ENCODE assay signal across 8 cellular contexts in the genomic region with DNA sequence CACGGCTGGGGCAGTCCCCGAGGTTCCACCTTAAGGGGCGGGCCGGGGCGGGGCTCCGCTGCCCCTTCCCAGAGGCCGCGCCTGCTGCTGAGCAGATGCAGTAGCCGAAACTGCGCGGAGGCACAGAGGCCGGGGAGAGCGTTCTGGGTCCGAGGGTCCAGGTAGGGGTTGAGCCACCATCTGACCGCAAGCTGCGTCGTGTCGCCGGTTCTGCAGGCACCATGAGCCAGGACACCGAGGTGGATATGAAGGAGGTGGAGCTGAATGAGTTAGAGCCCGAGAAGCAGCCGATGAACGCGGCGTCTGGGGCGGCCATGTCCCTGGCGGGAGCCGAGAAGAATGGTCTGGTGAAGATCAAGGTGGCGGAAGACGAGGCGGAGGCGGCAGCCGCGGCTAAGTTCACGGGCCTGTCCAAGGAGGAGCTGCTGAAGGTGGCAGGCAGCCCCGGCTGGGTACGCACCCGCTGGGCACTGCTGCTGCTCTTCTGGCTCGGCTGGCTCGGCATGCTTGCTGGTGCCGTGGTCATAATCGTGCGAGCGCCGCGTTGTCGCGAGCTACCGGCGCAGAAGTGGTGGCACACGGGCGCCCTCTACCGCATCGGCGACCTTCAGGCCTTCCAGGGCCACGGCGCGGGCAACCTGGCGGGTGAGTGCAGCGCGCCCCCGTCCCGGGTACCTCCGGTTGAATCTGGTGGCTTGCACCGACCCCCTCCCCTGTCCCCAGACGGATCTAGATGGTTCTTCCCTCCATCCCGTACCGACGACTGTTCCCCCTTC. TPM values are rescaled to one million over a fixed set of nuclear protein-coding genes. Genes with fewer than 3 reads are reported as not detected.
DNase-seq lines count a peak whose midpoint lies in the region; ATAC-seq and TF ChIP-seq lines count a peak whose summit lies in the region.

Gene SLC3A2 (plus strand): TSS at position 94 of the 776 bp plus-strand sequence. CDS start 128 bp downstream, at position 222.

- DNase-seq in GM12865 (ENCODE audit: low read depth) = peak; percentile 91
- DNase-seq in HFF-Myc (ENCODE audit: extremely low read depth, low read depth) = no peak
- DNase-seq in NAMALWA (ENCODE audit: low spot score) = peak; percentile 90
- DNase-seq in SW480 (ENCODE audit: low spot score) = peak; percentile 85
- DNase-seq in activated naive CD8-positive, alpha-beta T cell treated with anti-CD3 and anti-CD28 coated beads, Interleukin-2, amount 50 U/mL, for 24 hours = peak; percentile 85
- peak; percentile 94 for DNase-seq in cardiac septum (ENCODE audit: low spot score)
- DNase-seq in posterior vena cava (ENCODE audit: low spot score) = peak; percentile 97
- peak; percentile 96 for DNase-seq in upper lobe of right lung

- H3K36me3 ChIP-seq in upper lobe of right lung = peaks cover 36% of the 10 kb centered on the region

- peaks cover 54% of the 10 kb centered on the region for H3K4me1 Mint-ChIP-seq in activated naive CD8-positive, alpha-beta T cell treated with anti-CD3 and anti-CD28 coated beads, Interleukin-2, amount 50 U/mL, for 24 hours

- H3K27ac Mint-ChIP-seq in activated naive CD8-positive, alpha-beta T cell treated with anti-CD3 and anti-CD28 coated beads, Interleukin-2, amount 50 U/mL, for 24 hours = peak within 1 kb of the TSS; percentile 100

- TF ChIP-seq CTCF in GM12865 (IDR thresholded peaks at IDR 0.05; ENCODE audit: insufficient read depth, low read depth, low read length, missing control alignments) = peak; percentile 88
- peak; percentile 54 for TF ChIP-seq CTCF in HFF-Myc (IDR thresholded peaks at IDR 0.05; ENCODE audit: low read depth, low read length, missing control alignments)
- peak; percentile 75 for TF ChIP-seq CTCF in upper lobe of right lung (IDR thresholded peaks at IDR 0.05)

- peak within 1 kb of the TSS; percentile 58 for H3K4me3 ChIP-seq in GM12865 (ENCODE audit: low read depth, low read length)
- peak within 1 kb of the TSS; percentile 95 for H3K4me3 ChIP-seq in HFF-Myc (replicated peaks; ENCODE audit: low read depth, low read length)
- H3K4me3 ChIP-seq in upper lobe of right lung = peak within 1 kb of the TSS; percentile 87

- no peaks in the 10 kb centered on the region for H3K27me3 ChIP-seq in upper lobe of right lung

- no peaks in the 10 kb centered on the region for H3K9me3 Mint-ChIP-seq in activated naive CD8-positive, alpha-beta T cell treated with anti-CD3 and anti-CD28 coated beads, Interleukin-2, amount 50 U/mL, for 24 hours

- intact Hi-C loops in cardiac septum (cut with DNase I) (loop anchor here (1.0 to 2.0 kb wide), 3 partner anchors 24 to 95 kb away; no protein-coding TSS in a partner anchor), posterior vena cava (cut with DNase I) (no loop called here), upper lobe of right lung (cut with DNase I) (no loop called here)

- H3K27me3 Mint-ChIP-seq in activated naive CD8-positive, alpha-beta T cell treated with anti-CD3 and anti-CD28 coated beads, Interleukin-2, amount 50 U/mL, for 24 hours = no peaks in the 10 kb centered on the region

- H3K9me3 ChIP-seq in upper lobe of right lung = no peaks in the 10 kb centered on the region

- peaks cover 61% of the 10 kb centered on the region for H3K36me3 Mint-ChIP-seq in activated naive CD8-positive, alpha-beta T cell treated with anti-CD3 and anti-CD28 coated beads, Interleukin-2, amount 50 U/mL, for 24 hours (ENCODE audit: low read depth)

- peak within 1 kb of the TSS; percentile 100 for H3K4me3 Mint-ChIP-seq in activated naive CD8-positive, alpha-beta T cell treated with anti-CD3 and anti-CD28 coated beads, Interleukin-2, amount 50 U/mL, for 24 hours

- H3K27ac ChIP-seq in upper lobe of right lung = peak within 1 kb of the TSS; percentile 100

- H3K4me1 ChIP-seq in upper lobe of right lung = peaks cover 43% of the 10 kb centered on the region

- peak; percentile 80 for ATAC-seq in activated naive CD8-positive, alpha-beta T cell treated with anti-CD3 and anti-CD28 coated beads, Interleukin-2, amount 50 U/mL, for 24 hours
- peak; percentile 90 for ATAC-seq in upper lobe of right lung

RNA-seq across cellular contexts. Expression of gene SLC3A2, which starts in this region (rescaled TPM):
- 38.6 TPM for total RNA-seq in cardiac septum
- 100 to 1,000 TPM in 1 of 2 donors, 10 to 100 TPM in 1; 89.4 to 114 TPM for total RNA-seq in posterior vena cava
- 255 TPM for total RNA-seq in upper lobe of right lung
